8 cellular contexts compared by ENCODE assay signal in genomic region chrX:119574394-119575266, GRCh38. TPM values are rescaled to one million over a fixed set of nuclear protein-coding genes. Genes with fewer than 3 reads are reported as not detected.
DNase-seq lines count a peak whose midpoint lies in the region; ATAC-seq and TF ChIP-seq lines count a peak whose summit lies in the region.

TSS of gene UBE2A (plus strand) at chrX:119574563. CDS start at chrX:119574712, 149 bp downstream.

- H3K9me3 ChIP-seq in mononuclear cell (ENCODE audit: low read depth, low read length) = no peaks in the 10 kb centered on the region

- peak; percentile 21 for TF ChIP-seq CTCF in epithelial cell of esophagus (IDR thresholded peaks at IDR 0.05; ENCODE audit: insufficient read depth, low read depth, low read length, missing control alignments)

- TF ChIP-seq RAD21 in Ishikawa (IDR thresholded peaks at IDR 0.05; ENCODE audit: low read depth) = no peak

- H3K27me3 ChIP-seq in mononuclear cell (ENCODE audit: insufficient read depth, low read length) = no peaks in the 10 kb centered on the region

- peak; percentile 75 for ATAC-seq in GM21576 (IDR thresholded peaks at IDR 0.05; ENCODE audit: unreplicated experiment)

- no peak; the same call in 1 of the 2 replicates for TF ChIP-seq EP300 in Ishikawa (IDR thresholded peaks at IDR 0.05; ENCODE audit: borderline replicate concordance)

- peaks cover 14% of the 10 kb centered on the region for H3K4me1 ChIP-seq in mononuclear cell (ENCODE audit: insufficient read depth, low read length)

- H3K4me3 ChIP-seq in epithelial cell of esophagus (ENCODE audit: low read length) (peak within 1 kb of the TSS; percentile 67), mononuclear cell (ENCODE audit: low read length) (peak within 1 kb of the TSS; percentile 66)

- DNase-seq in DMS153 treated with DMSO at 0.1 percent for 48 hours (lab: John Stamatoyannopoulos, UW; ENCODE audit: unreplicated experiment) = peak; percentile 28
- DNase-seq in OCI-M1 (lab: John Stamatoyannopoulos, UW) = peak; percentile 92
- peak; percentile 81 for DNase-seq in activated T-cell treated with anti-CD3 and anti-CD28 coated beads for 24 hours (ENCODE audit: low read depth)
- DNase-seq in epithelial cell of esophagus (ENCODE audit: low read depth) = peak; percentile 89
- DNase-seq in stimulated activated CD8-positive, alpha-beta memory T cell treated with anti-CD3 and anti-CD28 coated beads, Interleukin-4, amount 100 ng/mL, for 1 hour (ENCODE audit: low read depth in 2 of 2, low spot score in 1 of 2) = peak; percentile 64 to 79

TF ChIP-seq in Ishikawa, 13 proteins besides CTCF, POLR2A, EP300 and RAD21:
- TF ChIP-seq REST (IDR thresholded peaks at IDR 0.05; ENCODE audit: low read depth) = no peak
- TF ChIP-seq EGR1 (IDR thresholded peaks at IDR 0.05) = no peak
- no peak for TF ChIP-seq YY1 (IDR thresholded peaks at IDR 0.05; ENCODE audit: low read depth)
- no peak for TF ChIP-seq FOXM1 (IDR thresholded peaks at IDR 0.05; ENCODE audit: borderline replicate concordance, low read depth)
- peak; percentile 13; the same call in 1 of the 2 replicates for TF ChIP-seq CREB1 (IDR thresholded peaks at IDR 0.05; ENCODE audit: low read depth)
- TF ChIP-seq ZBTB7A (IDR thresholded peaks at IDR 0.05; ENCODE audit: low read depth) = no peak
- TF ChIP-seq, protein P1, sequence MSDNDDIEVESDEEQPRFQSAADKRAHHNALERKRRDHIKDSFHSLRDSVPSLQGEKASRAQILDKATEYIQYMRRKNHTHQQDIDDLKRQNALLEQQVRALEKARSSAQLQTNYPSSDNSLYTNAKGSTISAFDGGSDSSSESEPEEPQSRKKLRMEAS (IDR thresholded peaks at IDR 0.05) = 0 out of 2 replicates have a peak, but pooled peaks have one; percentile 28
- TF ChIP-seq, protein P2, sequence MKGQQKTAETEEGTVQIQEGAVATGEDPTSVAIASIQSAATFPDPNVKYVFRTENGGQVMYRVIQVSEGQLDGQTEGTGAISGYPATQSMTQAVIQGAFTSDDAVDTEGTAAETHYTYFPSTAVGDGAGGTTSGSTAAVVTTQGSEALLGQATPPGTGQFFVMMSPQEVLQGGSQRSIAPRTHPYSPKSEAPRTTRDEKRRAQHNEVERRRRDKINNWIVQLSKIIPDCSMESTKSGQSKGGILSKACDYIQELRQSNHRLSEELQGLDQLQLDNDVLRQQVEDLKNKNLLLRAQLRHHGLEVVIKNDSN (IDR thresholded peaks at IDR 0.05) = 0 out of 2 replicates have a peak, but pooled peaks have one; percentile 2
- no peak for TF ChIP-seq NFIC (IDR thresholded peaks at IDR 0.05)
- no peak for TF ChIP-seq TCF12 (IDR thresholded peaks at IDR 0.05; ENCODE audit: low read depth)
- no peak; the same call in 1 of the 2 replicates for TF ChIP-seq TEAD4 (IDR thresholded peaks at IDR 0.05)
- TF ChIP-seq CEBPB (IDR thresholded peaks at IDR 0.05) = peak; percentile 3; the same call in 1 of the 2 replicates
- peak; percentile 81 for TF ChIP-seq TAF1 (IDR thresholded peaks at IDR 0.05; ENCODE audit: low read depth)

RNA-seq across cellular contexts. Expression of gene UBE2A, which starts in this region (rescaled TPM):
- total RNA-seq in mononuclear cell = 40.2 TPM

Comparison
In these comparisons a context has a peak if more than half of its experiments do, and no peak if none do; other contexts are left out.
1. Peak in every context shown above with its lines: DNase-seq, ATAC-seq and H3K4me3 ChIP-seq.
2. DNase-seq: peak in every context shown above with its lines; median percentile 92 in OCI-M1; 89 in epithelial cell of esophagus; 81 in activated T-cell treated with anti-CD3 and anti-CD28 coated beads for 24 hours; 72 in stimulated activated CD8-positive, alpha-beta memory T cell treated with anti-CD3 and anti-CD28 coated beads, Interleukin-4, amount 100 ng/mL, for 1 hour; 28 in DMS153 treated with DMSO at 0.1 percent for 48 hours.